29 cellular contexts compared by ENCODE assay signal in the genomic region with DNA sequence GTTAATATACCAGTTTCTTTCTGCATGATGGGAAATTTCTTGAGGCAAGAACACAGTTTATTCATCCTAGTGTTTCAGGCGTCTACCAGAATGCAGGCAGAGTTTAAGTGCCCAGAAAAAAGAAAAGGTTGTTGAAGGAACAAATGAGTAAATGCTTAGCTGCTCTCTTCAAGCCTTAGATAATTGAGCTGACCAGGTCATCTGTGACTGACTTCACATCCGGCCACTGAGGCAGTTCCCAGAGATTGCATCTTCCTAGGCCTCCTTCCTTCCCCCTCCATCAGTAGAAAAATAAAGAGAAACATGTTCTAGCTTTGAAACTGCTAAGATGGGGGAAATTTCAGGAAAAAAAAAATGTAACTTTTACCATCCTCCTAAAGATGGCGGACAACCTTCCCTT. TPM values are rescaled to one million over a fixed set of nuclear protein-coding genes. Genes with fewer than 3 reads are reported as not detected.
"Had no signal": no experiment of that assay in that cellular context is flagged by ENCODE, and none has a peak within 500 bp of the region (broad histone marks: within the 10 kb centered on the region; RNA-seq: fewer than 3 reads in every experiment).

No MANE protein-coding gene starts in this region.

- H3K4me3 ChIP-seq: left ventricle myocardium inferior, lung, mucosa of descending colon, psoas muscle, right atrium auricular region, right lobe of liver, smooth muscle cell, thyroid gland, upper lobe of right lung had no signal

- H3K36me3 ChIP-seq: left ventricle myocardium inferior, neutrophil, right atrium auricular region, right lobe of liver, thyroid gland, upper lobe of right lung had no signal

- H3K27me3 ChIP-seq: right atrium auricular region, thyroid gland, upper lobe of right lung had no signal

- H3K27me3 Mint-ChIP-seq: stimulated activated memory B cell treated with anti-CD40 and anti-IgM and Interleukin-4, amounts not matched to agents 10 μg/mL and 1 μg/mL and 100 μg/mL, for 72 hours had no signal

- H3K27ac Mint-ChIP-seq: immature natural killer cell; naive thymus-derived CD8-positive, alpha-beta T cell; nephron; stimulated activated memory B cell treated with anti-CD40 and anti-IgM and Interleukin-4, amounts not matched to agents 10 μg/mL and 1 μg/mL and 100 μg/mL, for 72 hours; stimulated activated naive CD8-positive, alpha-beta T cell treated with anti-CD3 and anti-CD28 coated beads, Interleukin-15, amount 100 ng/mL, for 72 hours had no signal

- H3K9me3 Mint-ChIP-seq: stimulated activated memory B cell treated with anti-CD40 and anti-IgM and Interleukin-4, amounts not matched to agents 10 μg/mL and 1 μg/mL and 100 μg/mL, for 72 hours; stimulated activated naive CD8-positive, alpha-beta T cell treated with anti-CD3 and anti-CD28 coated beads, Interleukin-15, amount 100 ng/mL, for 72 hours had no signal

- H3K9ac ChIP-seq: parathyroid adenoma had no signal

- H3K4me1 ChIP-seq: left ventricle myocardium inferior, parathyroid adenoma, psoas muscle, right atrium auricular region, right lobe of liver, thyroid gland, upper lobe of right lung had no signal

- DNase-seq: hypothalamus; immature natural killer cell; kidney; left ventricle myocardium inferior; midbrain; mucosa of descending colon; naive thymus-derived CD8-positive, alpha-beta T cell; occipital lobe; psoas muscle; right lobe of liver; stimulated activated CD4-positive, alpha-beta T cell treated with anti-CD3 and anti-CD28 coated beads, Interleukin-1b, Interleukin-23, amount 100 ng/mL, for 48 hours; stimulated activated CD4-positive, alpha-beta T cell treated with anti-CD3 and anti-CD28 coated beads, Interleukin-2, amount 100 ng/mL, for 48 hours; stimulated activated CD4-positive, alpha-beta T cell treated with anti-CD3 and anti-CD28 coated beads, Interleukin-4, amount 100 ng/mL, for 4 hours; stimulated activated CD8-positive, alpha-beta memory T cell treated with anti-CD3 and anti-CD28 coated beads, Interleukin-4, amount 100 ng/mL, for 48 hours; stimulated activated naive CD4-positive, alpha-beta T cell treated with Interleukin-2 at 50 U/mL for 16 hours; stimulated activated naive CD8-positive, alpha-beta T cell treated with anti-CD3 and anti-CD28 coated beads, Interleukin-15, amount 100 ng/mL, for 72 hours; substantia nigra; thyroid gland; upper lobe of right lung had no signal

- H3K4me1 Mint-ChIP-seq: immature natural killer cell; naive thymus-derived CD8-positive, alpha-beta T cell; neural crest cell; stimulated activated memory B cell treated with anti-CD40 and anti-IgM and Interleukin-4, amounts not matched to agents 10 μg/mL and 1 μg/mL and 100 μg/mL, for 72 hours; stimulated activated naive CD8-positive, alpha-beta T cell treated with anti-CD3 and anti-CD28 coated beads, Interleukin-15, amount 100 ng/mL, for 72 hours had no signal

- H3K36me3 Mint-ChIP-seq: immature natural killer cell; naive thymus-derived CD8-positive, alpha-beta T cell; stimulated activated memory B cell treated with anti-CD40 and anti-IgM and Interleukin-4, amounts not matched to agents 10 μg/mL and 1 μg/mL and 100 μg/mL, for 72 hours had no signal

- H2AFZ ChIP-seq: parathyroid adenoma had no signal

- H3K27ac ChIP-seq: left ventricle myocardium inferior, neutrophil, parathyroid adenoma, psoas muscle, right atrium auricular region, right lobe of liver, thyroid gland, upper lobe of right lung had no signal

- FAIRE-seq: kidney had no signal

- H3K4me3 Mint-ChIP-seq: immature natural killer cell; naive thymus-derived CD8-positive, alpha-beta T cell; neural crest cell; stimulated activated memory B cell treated with anti-CD40 and anti-IgM and Interleukin-4, amounts not matched to agents 10 μg/mL and 1 μg/mL and 100 μg/mL, for 72 hours; stimulated activated naive CD8-positive, alpha-beta T cell treated with anti-CD3 and anti-CD28 coated beads, Interleukin-15, amount 100 ng/mL, for 72 hours had no signal

- ATAC-seq: mucosa of descending colon; naive thymus-derived CD8-positive, alpha-beta T cell; psoas muscle; right lobe of liver; stimulated activated memory B cell treated with anti-CD40 and anti-IgM and Interleukin-4, amounts not matched to agents 10 μg/mL and 1 μg/mL and 100 μg/mL, for 72 hours; stimulated activated naive CD8-positive, alpha-beta T cell treated with anti-CD3 and anti-CD28 coated beads, Interleukin-15, amount 100 ng/mL, for 72 hours; upper lobe of right lung had no signal

- H3K9me3 ChIP-seq: mucosa of descending colon, neutrophil, psoas muscle, right atrium auricular region, right lobe of liver, thyroid gland, upper lobe of right lung had no signal

- H3K4me2 ChIP-seq: smooth muscle cell had no signal

RNA-seq across cellular contexts. Expression of a gene that starts 9.4 kb away (rescaled TPM):
- total RNA-seq: myocyte; naive thymus-derived CD8-positive, alpha-beta T cell; osteocyte; smooth muscle cell had no signal
